In genomic region chr17:75001915-75002843, GRCh38 we compare ENCODE assay signal across 18 cellular contexts. TPM values are rescaled to one million over a fixed set of nuclear protein-coding genes. Genes with fewer than 3 reads are reported as not detected.
DNase-seq lines count a peak whose midpoint lies in the region; ATAC-seq, FAIRE-seq and TF ChIP-seq lines count a peak whose summit lies in the region.
"Had no signal": no experiment of that assay in that cellular context is flagged by ENCODE, and none has a peak within 500 bp of the region (broad histone marks: within the 10 kb centered on the region; RNA-seq: fewer than 3 reads in every experiment).

No MANE protein-coding gene starts in this region.

- ATAC-seq in stimulated activated memory B cell treated with anti-CD40 and anti-IgM and Interleukin-4, amounts not matched to agents 10 μg/mL and 1 μg/mL and 100 μg/mL, for 72 hours = peak; percentile 81
- ATAC-seq in HG03354 (IDR thresholded peaks at IDR 0.05; ENCODE audit: poor library complexity, severe bottlenecking, unreplicated experiment) = no peak
- ATAC-seq: Panc1, T-helper 17 cell had no signal

- DNase-seq in Calu3 = no peak
- DNase-seq in GM20000 (ENCODE audit: low spot score) = peak; percentile 9
- DNase-seq in NCI-H69 (lab: John Stamatoyannopoulos, UW) = peak; percentile 38
- DNase-seq in NCI-H82 (lab: John Stamatoyannopoulos, UW) = no peak
- no peak for DNase-seq in H54 (ENCODE audit: insufficient read length, low spot score)
- DNase-seq: DMS 273 treated with DMSO at 0.1 percent for 48 hours, GDM1, KG1, NCI-H1105 treated with DMSO at 0.1 percent for 48 hours, NCI-H1694, NCI-H2081 treated with DMSO at 0.1 percent for 48 hours, NCI-H510A, NCI-H774, T-helper 17 cell had no signal

- CTCF ChIA-PET in Calu3 (lab: Charles Lee) = no interaction called here

- no peak for TF ChIP-seq POLR2A in H54 (IDR thresholded peaks at IDR 0.05; ENCODE audit: low read depth, low read length)

- peak overlapping the region; percentile 14 for H3K27ac Mint-ChIP-seq in Calu3 (ENCODE audit: unreplicated experiment)
- peak overlapping the region; percentile 58 for H3K27ac Mint-ChIP-seq in stimulated activated memory B cell treated with anti-CD40 and anti-IgM and Interleukin-4, amounts not matched to agents 10 μg/mL and 1 μg/mL and 100 μg/mL, for 72 hours
- H3K27ac Mint-ChIP-seq: GM23338, T-helper 17 cell had no signal

- TF ChIP-seq CTCF in Calu3 (IDR thresholded peaks at IDR 0.05; ENCODE audit: unreplicated experiment) (no peak), GM20000 (IDR thresholded peaks at IDR 0.05; ENCODE audit: extremely low read depth, missing control alignments) (no peak)

- no peaks in the 10 kb centered on the region for H3K9me3 Mint-ChIP-seq in Calu3 (ENCODE audit: low read depth, unreplicated experiment)
- H3K9me3 Mint-ChIP-seq in stimulated activated memory B cell treated with anti-CD40 and anti-IgM and Interleukin-4, amounts not matched to agents 10 μg/mL and 1 μg/mL and 100 μg/mL, for 72 hours = no peaks in the 10 kb centered on the region
- H3K9me3 Mint-ChIP-seq: GM23338 had no signal

- no TSS peak for BruUV-seq in Calu3 (replicated peaks; lab: Mats Ljungman, UMichigan)

- H3K4me1 Mint-ChIP-seq in Calu3 (ENCODE audit: low read depth, unreplicated experiment) = no peaks in the 10 kb centered on the region
- H3K4me1 Mint-ChIP-seq in stimulated activated memory B cell treated with anti-CD40 and anti-IgM and Interleukin-4, amounts not matched to agents 10 μg/mL and 1 μg/mL and 100 μg/mL, for 72 hours = peaks cover 9% of the 10 kb centered on the region
- H3K4me1 Mint-ChIP-seq: GM23338 had no signal

- intact Hi-C loops in Calu3 (cut with micrococcal nuclease; ENCODE audit: unreplicated experiment) = no loop called here

- no peak for FAIRE-seq in H54 (lab: Jason Lieb, UNC)

- peaks cover 31% of the 10 kb centered on the region for H3K36me3 Mint-ChIP-seq in Calu3 (ENCODE audit: insufficient read depth, unreplicated experiment)
- no peaks in the 10 kb centered on the region for H3K36me3 Mint-ChIP-seq in stimulated activated memory B cell treated with anti-CD40 and anti-IgM and Interleukin-4, amounts not matched to agents 10 μg/mL and 1 μg/mL and 100 μg/mL, for 72 hours

- H3K27me3 Mint-ChIP-seq in Calu3 (ENCODE audit: unreplicated experiment) = no peaks in the 10 kb centered on the region
- peaks cover 44% of the 10 kb centered on the region for H3K27me3 Mint-ChIP-seq in stimulated activated memory B cell treated with anti-CD40 and anti-IgM and Interleukin-4, amounts not matched to agents 10 μg/mL and 1 μg/mL and 100 μg/mL, for 72 hours

- H3K4me3 Mint-ChIP-seq in Calu3 (ENCODE audit: low read depth, unreplicated experiment) = no peak overlapping the region
- H3K4me3 Mint-ChIP-seq in stimulated activated memory B cell treated with anti-CD40 and anti-IgM and Interleukin-4, amounts not matched to agents 10 μg/mL and 1 μg/mL and 100 μg/mL, for 72 hours = no peak overlapping the region
- H3K4me3 Mint-ChIP-seq: GM23338, T-helper 17 cell had no signal

RNA-seq across cellular contexts. Expression of gene MRPL58, which starts 10.3 kb away (rescaled TPM):
- 49.0 and 52.7 TPM in 2 replicates for total RNA-seq in Calu3 (2022)

RNA-seq across cellular contexts. Expression of gene CDR2L, which starts 14.7 kb away (rescaled TPM):
- total RNA-seq in Calu3 (2022) = 39.4 and 48.3 TPM in 2 replicates

RNA-seq across cellular contexts. Expression of gene HID1, which starts 29.6 kb away (rescaled TPM):
- total RNA-seq in Calu3 (2022) = 114 and 122 TPM in 2 replicates

RNA-seq across cellular contexts. Expression of gene ATP5PD, which starts 44.6 kb away (rescaled TPM):
- total RNA-seq in Calu3 (2022) = 288 and 289 TPM in 2 replicates

RNA-seq across cellular contexts. Expression of gene KCTD2, which starts 44.8 kb away (rescaled TPM):
- 24.4 TPM in 2 replicates for total RNA-seq in Calu3 (2022)

Comparison
In these comparisons a context has a peak if more than half of its experiments do, and no peak if none do; other contexts are left out.
1. DNase-seq: peak in GM20000 (single experiment) and NCI-H69 (single experiment); none in Calu3 (single experiment), NCI-H82 (single experiment) and H54 (single experiment).